ENCODE assay signal across 20 cellular contexts in genomic region chr15:67009576-67010569, GRCh38.
"Had no signal": no experiment of that assay in that cellular context is flagged by ENCODE, and none has a peak within 500 bp of the region (broad histone marks: within the 10 kb centered on the region; RNA-seq: fewer than 3 reads in every experiment).

No MANE protein-coding gene starts in this region.

- H3K4me3 ChIP-seq: colonic mucosa, esophagus squamous epithelium, prostate gland, spleen had no signal

- H3K9me3 Mint-ChIP-seq: activated CD4-positive, alpha-beta T cell treated with anti-CD3 and anti-CD28 coated beads, Interleukin-2, amount 10 ng/mL, durations not matched to agents 7 days and 5 days; activated naive CD4-positive, alpha-beta T cell treated with anti-CD3 and anti-CD28 coated beads, Interleukin-2, amount 50 U/mL, for 72 hours; activated T-cell treated with anti-CD3 and anti-CD28 coated beads, Interleukin-2, amount 50 U/mL, for 4 hours; mesothelial cell of epicardium; nephron progenitor cell had no signal

- H3K27me3 Mint-ChIP-seq: activated CD4-positive, alpha-beta T cell treated with anti-CD3 and anti-CD28 coated beads, Interleukin-2, amount 10 ng/mL, durations not matched to agents 7 days and 5 days had no signal

- DNase-seq: activated CD4-positive, alpha-beta T cell treated with anti-CD3 and anti-CD28 coated beads, Interleukin-2, amount 10 ng/mL, durations not matched to agents 7 days and 5 days; activated CD4-positive, CD25-positive, alpha-beta regulatory T cell; activated gamma-delta T cell; activated T-cell treated with anti-CD3 and anti-CD28 coated beads, Interleukin-2, amount 50 U/mL, for 4 hours; amygdala; central memory CD4-positive, alpha-beta T cell; colonic mucosa; esophagus squamous epithelium; glutamatergic neuron; hypothalamus; kidney glomerular epithelial cell; nephron progenitor cell; occipital lobe; right cardiac atrium; spleen had no signal

- H3K9me3 ChIP-seq: colonic mucosa, esophagus squamous epithelium, prostate gland, spleen had no signal

- H3K36me3 ChIP-seq: colonic mucosa, esophagus squamous epithelium, prostate gland, spleen had no signal

- H3K4me1 Mint-ChIP-seq: mesothelial cell of epicardium had no signal

- H3K4me3 Mint-ChIP-seq: activated CD4-positive, alpha-beta T cell treated with anti-CD3 and anti-CD28 coated beads, Interleukin-2, amount 10 ng/mL, durations not matched to agents 7 days and 5 days; activated T-cell treated with anti-CD3 and anti-CD28 coated beads, Interleukin-2, amount 50 U/mL, for 4 hours; brain; mesothelial cell of epicardium; nephron progenitor cell had no signal

- ATAC-seq: activated T-cell treated with anti-CD3 and anti-CD28 coated beads, Interleukin-2, amount 50 U/mL, for 4 hours; right cardiac atrium had no signal

- H3K36me3 Mint-ChIP-seq: activated naive CD4-positive, alpha-beta T cell treated with anti-CD3 and anti-CD28 coated beads, Interleukin-2, amount 50 U/mL, for 72 hours; brain; mesothelial cell of epicardium had no signal

- H3K27me3 ChIP-seq: colonic mucosa, esophagus squamous epithelium, spleen had no signal

- H3K27ac ChIP-seq: colonic mucosa, esophagus squamous epithelium, prostate gland, spleen had no signal

- H3K4me1 ChIP-seq: colonic mucosa, prostate gland had no signal

- H3K27ac Mint-ChIP-seq: activated CD4-positive, alpha-beta T cell treated with anti-CD3 and anti-CD28 coated beads, Interleukin-2, amount 10 ng/mL, durations not matched to agents 7 days and 5 days; activated naive CD4-positive, alpha-beta T cell treated with anti-CD3 and anti-CD28 coated beads, Interleukin-2, amount 50 U/mL, for 72 hours; mesothelial cell of epicardium; nephron progenitor cell had no signal

- FAIRE-seq: urothelium cell line had no signal
